ENCODE assay signal across 11 cellular contexts in genomic region chr3:40615916-40616315, GRCh38.
DNase-seq lines count a peak whose midpoint lies in the region; ATAC-seq and TF ChIP-seq lines count a peak whose summit lies in the region.
"Had no signal": no experiment of that assay in that cellular context is flagged by ENCODE, and none has a peak within 500 bp of the region (broad histone marks: within the 10 kb centered on the region; RNA-seq: fewer than 3 reads in every experiment).

No MANE protein-coding gene starts in this region.

- TF ChIP-seq CTCF in esophagus squamous epithelium (IDR thresholded peaks at IDR 0.05): no peak

- no peak overlapping the region for H2BK12ac ChIP-seq in neuronal stem cell (ENCODE audit: low read length)

- no peak for ATAC-seq in GM21360 (IDR thresholded peaks at IDR 0.05; ENCODE audit: unreplicated experiment)
- no peak for ATAC-seq in HG03159 (IDR thresholded peaks at IDR 0.05; ENCODE audit: unreplicated experiment)
- no peak for ATAC-seq in GM18870 (IDR thresholded peaks at IDR 0.05; ENCODE audit: unreplicated experiment)
- ATAC-seq: Panc1 had no signal

- peaks cover 36% of the 10 kb centered on the region for H3K4me1 ChIP-seq in HUES6 (ENCODE audit: control insufficient read depth, insufficient read depth, low read length)
- H3K4me1 ChIP-seq in esophagus squamous epithelium: peaks cover 7 to 29% (median 9%) of the 10 kb centered on the region in 3 donors
- peaks cover 14 to 23% of the 10 kb centered on the region in 2 donors for H3K4me1 ChIP-seq in neuronal stem cell (ENCODE audit: control insufficient read depth in 2 of 2, insufficient read depth in 1 of 2, low read depth in 1 of 2, low read length in 2 of 2)

- intact Hi-C loops in esophagus squamous epithelium (cut with DNase I): no loop called here

- H3K4me3 ChIP-seq in HUES6 (ENCODE audit: low read depth, low read length): peak overlapping the region; percentile 45
- H3K4me3 ChIP-seq in esophagus squamous epithelium: peak overlapping the region in 3 of 4 donors; percentile 18 to 56 (median 22)
- H3K4me3 ChIP-seq in neuronal stem cell (ENCODE audit: low read length in 2 of 2): peak overlapping the region; percentile 45 to 58

- H3K4me2 ChIP-seq in neuronal stem cell (ENCODE audit: insufficient read depth, low read length, poor library complexity, severe bottlenecking): peak overlapping the region; percentile 67

- H3K14ac ChIP-seq in neuronal stem cell (ENCODE audit: low read length): no peak overlapping the region

- no peak for TF ChIP-seq POLR2A in esophagus squamous epithelium (IDR thresholded peaks at IDR 0.05)

- H2AK5ac ChIP-seq in neuronal stem cell (ENCODE audit: low read depth, low read length): no peak overlapping the region

- H3K23ac ChIP-seq in neuronal stem cell (ENCODE audit: low read depth, low read length, poor library complexity): no peak overlapping the region

- H3K9ac ChIP-seq in HUES6 (ENCODE audit: low read length): peak overlapping the region; percentile 32
- H3K9ac ChIP-seq in neuronal stem cell (ENCODE audit: low read depth, low read length, poor library complexity): peak overlapping the region; percentile 65

- no peak overlapping the region for H2BK5ac ChIP-seq in neuronal stem cell (ENCODE audit: low read length)

- peak overlapping the region; percentile 90 for H2AFZ ChIP-seq in neuronal stem cell (ENCODE audit: low read length)

- no peak overlapping the region for H4K8ac ChIP-seq in neuronal stem cell (ENCODE audit: low read depth, low read length)

- WGBS in esophagus squamous epithelium, 2 donors: 36 to 45% methylated on average over 6 to 8 of the region's 8 CpGs
- no CpG with 5 or more reads among the region's 8 CpGs for WGBS in neuronal stem cell (ENCODE audit: extremely low coverage in 2 of 2, insufficient read length in 2 of 2, insufficient replicate concordance in 1 of 2), 2 donors

- no peaks in the 10 kb centered on the region for H3K9me3 ChIP-seq in HUES6 (ENCODE audit: control insufficient read depth, insufficient read depth, low read depth, low read length)
- no peaks in the 10 kb centered on the region for H3K9me3 ChIP-seq in esophagus squamous epithelium
- H3K9me3 ChIP-seq in neuronal stem cell (replicated peaks in 1 of 2; ENCODE audit: control insufficient read depth in 2 of 2, insufficient read depth in 1 of 2, low read depth in 1 of 2, low read length in 2 of 2): no peaks in the 10 kb centered on the region

- peak overlapping the region; percentile 6 for H2BK15ac ChIP-seq in neuronal stem cell (ENCODE audit: low read length)

- H4K91ac ChIP-seq in neuronal stem cell (ENCODE audit: low read depth, low read length, poor library complexity): no peak overlapping the region

- no peaks in the 10 kb centered on the region for H3K79me1 ChIP-seq in neuronal stem cell (ENCODE audit: low read depth, low read length)

- H3K18ac ChIP-seq in neuronal stem cell (ENCODE audit: low read length): peak overlapping the region; percentile 68

- H3K27ac ChIP-seq in HUES6 (ENCODE audit: low read depth, low read length) (no peak overlapping the region), esophagus squamous epithelium (no peak overlapping the region), neuronal stem cell (replicated peaks; ENCODE audit: low read length) (no peak overlapping the region)

- no peaks in the 10 kb centered on the region for H3K36me3 ChIP-seq in HUES6 (ENCODE audit: control insufficient read depth, insufficient read depth, low read length)
- H3K36me3 ChIP-seq in esophagus squamous epithelium: no peaks in the 10 kb centered on the region
- H3K36me3 ChIP-seq in neuronal stem cell (replicated peaks in 1 of 2; ENCODE audit: control insufficient read depth in 2 of 2, insufficient read depth in 2 of 2, low read length in 2 of 2): no peaks in the 10 kb centered on the region

- H3K27me3 ChIP-seq in HUES6 (ENCODE audit: control insufficient read depth, insufficient read depth, low read length) (no peaks in the 10 kb centered on the region; the same call in 1 of the 2 replicates), esophagus squamous epithelium (peaks cover 0 to 10% (median 0%) of the 10 kb centered on the region in 4 donors), neuronal stem cell (ENCODE audit: control insufficient read depth in 3 of 3, insufficient read depth in 3 of 3, low read depth in 1 of 3, low read length in 3 of 3) (peaks cover 0 to 3% (median 0%) of the 10 kb centered on the region in 3 experiments)

- no peak overlapping the region for H3K4ac ChIP-seq in neuronal stem cell (ENCODE audit: low read length)

- DNase-seq in NCI-H748 treated with DMSO at 0.1 percent for 48 hours (lab: John Stamatoyannopoulos, UW) (peak; percentile 48), esophagus squamous epithelium (lab: John Stamatoyannopoulos, UW) (no peak), neuronal stem cell (ENCODE audit: low spot score) (no peak)
- DNase-seq: activated CD8-positive, alpha-beta memory T cell treated with anti-CD3 and anti-CD28 coated beads for 24 hours; CD8-positive, alpha-beta memory T cell; T1000 had no signal

- H2BK120ac ChIP-seq in neuronal stem cell (ENCODE audit: low read depth, low read length): no peak overlapping the region
